ENCODE assay signal across 16 cellular contexts in the genomic region with DNA sequence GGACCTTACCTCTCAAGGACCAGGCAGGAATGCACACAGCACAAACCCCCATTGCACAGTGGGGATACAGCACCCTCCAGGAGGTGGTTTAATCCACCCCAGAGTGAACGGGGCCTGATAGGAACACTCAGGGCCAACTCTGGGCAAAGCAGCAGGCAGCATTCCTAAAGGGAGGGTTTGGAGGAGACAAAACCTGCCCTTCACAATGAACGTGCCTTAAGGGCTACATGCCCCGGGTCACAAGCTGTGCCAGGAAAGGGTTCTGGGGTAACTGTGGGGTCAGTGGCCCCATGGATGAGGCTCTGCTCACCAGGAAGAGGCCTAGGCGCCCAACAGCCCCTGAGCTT. TPM values are rescaled to one million over a fixed set of nuclear protein-coding genes. Genes with fewer than 3 reads are reported as not detected.
A peak's percentile ranks its signal among the peaks of the same experiment; 100 is the strongest.
DNase-seq lines count a peak whose midpoint lies in the region; ATAC-seq and TF ChIP-seq lines count a peak whose summit lies in the region.
"Had no signal": no experiment of that assay in that cellular context is flagged by ENCODE, and none has a peak within 500 bp of the region (broad histone marks: within the 10 kb centered on the region; RNA-seq: fewer than 3 reads in every experiment).

No MANE protein-coding gene starts in this region.

- CTCF ChIA-PET in activated CD8-positive, alpha-beta memory T cell treated with anti-CD3 and anti-CD28 coated beads, Interleukin-2, amount 10 ng/mL, durations not matched to agents 7 days and 5 days (lab: Charles Lee), result no interaction called here
- CTCF ChIA-PET in WTC11 (lab: Charles Lee), result interaction anchor here (1.0 to 3.3 kb wide), 2 partner anchors 11 to 14 kb away, joined by 5 to 40 read pairs; no protein-coding TSS in a partner anchor

- no peak overlapping the region for H3K27ac ChIP-seq in left lung
- H3K27ac ChIP-seq: ascending aorta, right lobe of liver, thyroid gland had no signal

- intact Hi-C loops in left lung (cut with DNase I), result no loop called here

- H3K4me3 ChIP-seq in left lung, result peak overlapping the region; percentile 43 to 48

- ATAC-seq in activated CD8-positive, alpha-beta memory T cell treated with anti-CD3 and anti-CD28 coated beads, Interleukin-2, amount 10 ng/mL, durations not matched to agents 7 days and 5 days, result no peak
- peak; percentile 2 for ATAC-seq in WTC11
- ATAC-seq in left lung, result peak; percentile 55
- ATAC-seq in stimulated activated effector memory CD8-positive, alpha-beta T cell treated with anti-CD3 and anti-CD28 coated beads, Interleukin-12 subunit alpha, Interleukin-12 subunit beta, amount 100 ng/mL, for 72 hours, result no peak
- no peak for ATAC-seq in HG03196 (IDR thresholded peaks at IDR 0.05; ENCODE audit: unreplicated experiment)
- ATAC-seq: effector memory CD8-positive, alpha-beta T cell; Right ventricle myocardium inferior had no signal

- peaks cover 0 to 9% of the 10 kb centered on the region in 2 donors for H3K4me1 ChIP-seq in left lung

- peak; percentile 56 for DNase-seq in activated CD8-positive, alpha-beta memory T cell treated with anti-CD3 and anti-CD28 coated beads for 24 hours
- DNase-seq in activated CD8-positive, alpha-beta memory T cell treated with anti-CD3 and anti-CD28 coated beads, Interleukin-2, amount 10 ng/mL, durations not matched to agents 7 days and 5 days, result no peak
- DNase-seq in WTC11 (ENCODE audit: low spot score), result peak; percentile 28
- no peak for DNase-seq in left lung
- DNase-seq in stimulated activated effector memory CD8-positive, alpha-beta T cell treated with anti-CD3 and anti-CD28 coated beads, Interleukin-12 subunit alpha, Interleukin-12 subunit beta, amount 100 ng/mL, for 72 hours (ENCODE audit: low spot score in 2 of 2), result peak; percentile 1 to 53
- DNase-seq in DMS153 treated with DMSO at 0.1 percent for 48 hours (lab: John Stamatoyannopoulos, UW; ENCODE audit: unreplicated experiment), result no peak
- DNase-seq in stimulated activated naive CD4-positive, alpha-beta T cell treated with Interleukin-2 at 50 U/mL for 16 hours (lab: John Stamatoyannopoulos, UW), result no peak
- DNase-seq: NCI-H69 had no signal

- peaks cover 2% of the 10 kb centered on the region for H3K4me1 Mint-ChIP-seq in activated CD8-positive, alpha-beta memory T cell treated with anti-CD3 and anti-CD28 coated beads, Interleukin-2, amount 10 ng/mL, durations not matched to agents 7 days and 5 days
- H3K4me1 Mint-ChIP-seq in WTC11, result peaks cover 9% of the 10 kb centered on the region
- peaks cover 12% of the 10 kb centered on the region for H3K4me1 Mint-ChIP-seq in stimulated activated effector memory CD8-positive, alpha-beta T cell treated with anti-CD3 and anti-CD28 coated beads, Interleukin-12 subunit alpha, Interleukin-12 subunit beta, amount 100 ng/mL, for 72 hours

- H3K36me3 ChIP-seq in left lung, result peaks cover 0 to under 1% of the 10 kb centered on the region in 2 donors
- H3K36me3 ChIP-seq: ascending aorta, right lobe of liver, thyroid gland had no signal

- TF ChIP-seq CTCF in WTC11 (IDR thresholded peaks at IDR 0.05) (no peak), left lung (IDR thresholded peaks at IDR 0.05) (no peak)

- POLR2A ChIA-PET in WTC11 (lab: Charles Lee), result no interaction called here

- H3K9me3 Mint-ChIP-seq in activated CD8-positive, alpha-beta memory T cell treated with anti-CD3 and anti-CD28 coated beads, Interleukin-2, amount 10 ng/mL, durations not matched to agents 7 days and 5 days (ENCODE audit: low read depth), result no peaks in the 10 kb centered on the region
- H3K9me3 Mint-ChIP-seq in WTC11, result no peaks in the 10 kb centered on the region
- no peaks in the 10 kb centered on the region for H3K9me3 Mint-ChIP-seq in stimulated activated effector memory CD8-positive, alpha-beta T cell treated with anti-CD3 and anti-CD28 coated beads, Interleukin-12 subunit alpha, Interleukin-12 subunit beta, amount 100 ng/mL, for 72 hours
- H3K9me3 Mint-ChIP-seq: effector memory CD8-positive, alpha-beta T cell had no signal

- no peak overlapping the region for H3K27ac Mint-ChIP-seq in activated CD8-positive, alpha-beta memory T cell treated with anti-CD3 and anti-CD28 coated beads, Interleukin-2, amount 10 ng/mL, durations not matched to agents 7 days and 5 days
- no peak overlapping the region for H3K27ac Mint-ChIP-seq in WTC11
- H3K27ac Mint-ChIP-seq in stimulated activated effector memory CD8-positive, alpha-beta T cell treated with anti-CD3 and anti-CD28 coated beads, Interleukin-12 subunit alpha, Interleukin-12 subunit beta, amount 100 ng/mL, for 72 hours, result no peak overlapping the region
- H3K27ac Mint-ChIP-seq: effector memory CD8-positive, alpha-beta T cell had no signal

- H3K27me3 ChIP-seq in left lung, result peaks cover 24 to 72% of the 10 kb centered on the region in 2 donors
- H3K27me3 ChIP-seq: thyroid gland had no signal

- H3K4me3 Mint-ChIP-seq in activated CD8-positive, alpha-beta memory T cell treated with anti-CD3 and anti-CD28 coated beads, Interleukin-2, amount 10 ng/mL, durations not matched to agents 7 days and 5 days, result no peak overlapping the region
- H3K4me3 Mint-ChIP-seq in WTC11, result no peak overlapping the region
- H3K4me3 Mint-ChIP-seq in stimulated activated effector memory CD8-positive, alpha-beta T cell treated with anti-CD3 and anti-CD28 coated beads, Interleukin-12 subunit alpha, Interleukin-12 subunit beta, amount 100 ng/mL, for 72 hours, result no peak overlapping the region

- H3K27me3 Mint-ChIP-seq in activated CD8-positive, alpha-beta memory T cell treated with anti-CD3 and anti-CD28 coated beads, Interleukin-2, amount 10 ng/mL, durations not matched to agents 7 days and 5 days, result no peaks in the 10 kb centered on the region
- H3K27me3 Mint-ChIP-seq in WTC11 (ENCODE audit: low read depth), result no peaks in the 10 kb centered on the region; the same call in none of the 2 replicates
- H3K27me3 Mint-ChIP-seq: effector memory CD8-positive, alpha-beta T cell had no signal

- no peaks in the 10 kb centered on the region for H3K9me3 ChIP-seq in left lung
- H3K9me3 ChIP-seq: ascending aorta, right lobe of liver, thyroid gland had no signal

- H3K36me3 Mint-ChIP-seq in activated CD8-positive, alpha-beta memory T cell treated with anti-CD3 and anti-CD28 coated beads, Interleukin-2, amount 10 ng/mL, durations not matched to agents 7 days and 5 days, result no peaks in the 10 kb centered on the region
- no peaks in the 10 kb centered on the region for H3K36me3 Mint-ChIP-seq in WTC11
- H3K36me3 Mint-ChIP-seq in stimulated activated effector memory CD8-positive, alpha-beta T cell treated with anti-CD3 and anti-CD28 coated beads, Interleukin-12 subunit alpha, Interleukin-12 subunit beta, amount 100 ng/mL, for 72 hours, result no peaks in the 10 kb centered on the region

TF ChIP-seq in WTC11, 78 proteins besides CTCF, POLR2A, EP300 and RAD21:
- TF ChIP-seq ZNF219 (CRISPR knock-in tag; IDR thresholded peaks at IDR 0.05; ENCODE audit: borderline replicate concordance) (0 out of 2 replicates have a peak, but pooled peaks have one; percentile 12), CREM (CRISPR knock-in tag; IDR thresholded peaks at IDR 0.05) (no peak), KAT7 (CRISPR knock-in tag; IDR thresholded peaks at IDR 0.05; ENCODE audit: borderline replicate concordance) (0 out of 2 replicates have a peak, but pooled peaks have one; percentile 47), ESRRA (CRISPR knock-in tag; IDR thresholded peaks at IDR 0.05; ENCODE audit: borderline replicate concordance) (no peak), NR2C2 (CRISPR knock-in tag; IDR thresholded peaks at IDR 0.05) (no peak)

RNA-seq across cellular contexts. Expression of a gene that starts 1.1 kb away (rescaled TPM):
- total RNA-seq in activated CD8-positive, alpha-beta memory T cell treated with anti-CD3 and anti-CD28 coated beads, Interleukin-2, amount 10 ng/mL, durations not matched to agents 7 days and 5 days, result not detected
- 17.5 to 22.5 TPM (median 20.9 TPM) in 3 replicates for total RNA-seq in WTC11 (2021)
- 10 to 100 TPM; 20.2 to 39.8 TPM for total RNA-seq in left lung
- total RNA-seq: HepG2, mononuclear cell, Right ventricle myocardium inferior had no signal

RNA-seq across cellular contexts. Expression of a gene that starts 23.6 kb away (rescaled TPM):
- 1 to 10 TPM in 1 of 2 experiments, under 1 TPM in 1; 0.33 to 1.5 TPM for total RNA-seq in activated CD8-positive, alpha-beta memory T cell treated with anti-CD3 and anti-CD28 coated beads, Interleukin-2, amount 10 ng/mL, durations not matched to agents 7 days and 5 days
- 1.2 to 1.6 TPM (median 1.5 TPM) in 3 replicates for total RNA-seq in WTC11 (2021)
- total RNA-seq in left lung, result 10 to 100 TPM; 20.1 to 30.9 TPM

Comparison
In these comparisons a context has a peak if more than half of its experiments do, and no peak if none do; other contexts are left out.
1. DNase-seq: peak in activated CD8-positive, alpha-beta memory T cell treated with anti-CD3 and anti-CD28 coated beads for 24 hours (single experiment), WTC11 (single experiment) and stimulated activated effector memory CD8-positive, alpha-beta T cell treated with anti-CD3 and anti-CD28 coated beads, Interleukin-12 subunit alpha, Interleukin-12 subunit beta, amount 100 ng/mL, for 72 hours (2 of 2); none in activated CD8-positive, alpha-beta memory T cell treated with anti-CD3 and anti-CD28 coated beads, Interleukin-2, amount 10 ng/mL, durations not matched to agents 7 days and 5 days (single experiment), left lung (0 of 2), DMS153 treated with DMSO at 0.1 percent for 48 hours (single experiment) and stimulated activated naive CD4-positive, alpha-beta T cell treated with Interleukin-2 at 50 U/mL for 16 hours (single experiment).
2. ATAC-seq: peak in WTC11 (single experiment) and left lung (single experiment); none in activated CD8-positive, alpha-beta memory T cell treated with anti-CD3 and anti-CD28 coated beads, Interleukin-2, amount 10 ng/mL, durations not matched to agents 7 days and 5 days (single experiment), stimulated activated effector memory CD8-positive, alpha-beta T cell treated with anti-CD3 and anti-CD28 coated beads, Interleukin-12 subunit alpha, Interleukin-12 subunit beta, amount 100 ng/mL, for 72 hours (single experiment) and HG03196 (single experiment).
3. RNA of a gene that starts 1.1 kb away (total RNA-seq): 20.2 to 39.8 TPM in left lung and 17.5 to 22.5 TPM in WTC11; not detected in activated CD8-positive, alpha-beta memory T cell treated with anti-CD3 and anti-CD28 coated beads, Interleukin-2, amount 10 ng/mL, durations not matched to agents 7 days and 5 days; every median in the first group is over 10 times any median in the second.